Comparison of ENCODE assay signal across 13 cellular contexts in genomic region chr5:51225671-51226419, GRCh38.
DNase-seq lines count a peak whose midpoint lies in the region; ATAC-seq, FAIRE-seq and TF ChIP-seq lines count a peak whose summit lies in the region.
"Had no signal": no experiment of that assay in that cellular context is flagged by ENCODE, and none has a peak within 500 bp of the region (broad histone marks: within the 10 kb centered on the region; RNA-seq: fewer than 3 reads in every experiment).

No MANE protein-coding gene starts in this region.

- TF ChIP-seq EP300 in transverse colon (IDR thresholded peaks at IDR 0.05; ENCODE audit: low read depth) = no peak

- in situ Hi-C loops in transverse colon (cut with MboI; ENCODE audit: low pct_ligation_motif_present in 1 of 4, low pct_unique_long_range_greater_than_20kb in 1 of 4, low sequenced_read_pairs in 3 of 4) = no loop called here

- TF ChIP-seq CTCF in D721Med (IDR thresholded peaks at IDR 0.05; ENCODE audit: insufficient read depth, missing control alignments) (no peak), RWPE1 (conservative IDR thresholded peaks at IDR 0.05; ENCODE audit: low read depth) (no peak), lower lobe of right lung (IDR thresholded peaks at IDR 0.05) (no peak), ascending aorta (IDR thresholded peaks at IDR 0.05) (no peak), transverse colon (IDR thresholded peaks at IDR 0.05) (no peak)

- peaks cover 9% of the 10 kb centered on the region for H3K4me1 ChIP-seq in lower lobe of right lung
- no peaks in the 10 kb centered on the region for H3K4me1 ChIP-seq in ascending aorta
- no peaks in the 10 kb centered on the region for H3K4me1 ChIP-seq in transverse colon
- H3K4me1 ChIP-seq: uterus had no signal

- H3K4me3 Mint-ChIP-seq in activated naive CD8-positive, alpha-beta T cell treated with anti-CD3 and anti-CD28 coated beads for 36 hours = no peak overlapping the region
- H3K4me3 Mint-ChIP-seq: activated CD4-positive, alpha-beta memory T cell treated with anti-CD3 and anti-CD28 coated beads, Interleukin-2, amount 10 ng/mL, durations not matched to agents 7 days and 5 days; activated naive CD8-positive, alpha-beta T cell had no signal

- no peak overlapping the region for H3K27ac ChIP-seq in RWPE1
- no peak overlapping the region for H3K27ac ChIP-seq in lower lobe of right lung
- no peak overlapping the region for H3K27ac ChIP-seq in ascending aorta
- no peak overlapping the region for H3K27ac ChIP-seq in transverse colon
- H3K27ac ChIP-seq: C4-2B, uterus had no signal

- WGBS in transverse colon (ENCODE audit: low coverage in 1 of 2), 2 donors = 23 to 38% methylated on average over 4 of the region's 4 CpGs

- intact Hi-C loops in lower lobe of right lung (cut with DNase I) (no loop called here), ascending aorta (cut with DNase I) (no loop called here), transverse colon (cut with DNase I; ENCODE audit: low total_unique reads) (no loop called here)

- H3K36me3 Mint-ChIP-seq in activated naive CD8-positive, alpha-beta T cell treated with anti-CD3 and anti-CD28 coated beads for 36 hours = no peaks in the 10 kb centered on the region
- H3K36me3 Mint-ChIP-seq: activated naive CD8-positive, alpha-beta T cell had no signal

- CTCF ChIA-PET in RWPE1 (lab: Yijun Ruan, JAX) = no interaction called here

- H3K27ac Mint-ChIP-seq in activated naive CD8-positive, alpha-beta T cell treated with anti-CD3 and anti-CD28 coated beads for 36 hours = no peak overlapping the region
- H3K27ac Mint-ChIP-seq: activated CD4-positive, alpha-beta memory T cell treated with anti-CD3 and anti-CD28 coated beads, Interleukin-2, amount 10 ng/mL, durations not matched to agents 7 days and 5 days; activated naive CD8-positive, alpha-beta T cell had no signal

- H3K9me3 Mint-ChIP-seq in activated naive CD8-positive, alpha-beta T cell treated with anti-CD3 and anti-CD28 coated beads for 36 hours = peaks cover 9% of the 10 kb centered on the region

- DNase-seq in D721Med (ENCODE audit: insufficient read length, low spot score) (no peak), NCI-H1092 treated with DMSO at 0.1 percent for 48 hours (lab: John Stamatoyannopoulos, UW) (peak; percentile 56), RWPE1 (ENCODE audit: low spot score) (peak; percentile 18), lower lobe of right lung (no peak), ascending aorta (ENCODE audit: low spot score in 2 of 2) (no peak), transverse colon (no peak)
- no peak for DNase-seq in activated CD4-positive, alpha-beta T cell treated with anti-CD3 and anti-CD28 coated beads for 4 hours
- DNase-seq in activated naive CD8-positive, alpha-beta T cell treated with anti-CD3 and anti-CD28 coated beads for 36 hours = no peak
- DNase-seq: activated CD4-positive, alpha-beta memory T cell treated with anti-CD3 and anti-CD28 coated beads, Interleukin-2, amount 10 ng/mL, durations not matched to agents 7 days and 5 days; SW 1271; uterus had no signal

- no peaks in the 10 kb centered on the region for H3K4me1 Mint-ChIP-seq in activated naive CD8-positive, alpha-beta T cell treated with anti-CD3 and anti-CD28 coated beads for 36 hours
- H3K4me1 Mint-ChIP-seq: activated CD4-positive, alpha-beta memory T cell treated with anti-CD3 and anti-CD28 coated beads, Interleukin-2, amount 10 ng/mL, durations not matched to agents 7 days and 5 days had no signal

- peak; percentile 32 to 76 for ATAC-seq in lower lobe of right lung

- no peak for TF ChIP-seq POLR2A in transverse colon (IDR thresholded peaks at IDR 0.05)

- POLR2A ChIA-PET in RWPE1 (lab: Yijun Ruan, JAX; ENCODE audit: low non-redundant PET) = no interaction called here

- peaks cover 7% of the 10 kb centered on the region for H3K9me3 ChIP-seq in lower lobe of right lung
- peaks cover 0 to 7% of the 10 kb centered on the region in 2 donors for H3K9me3 ChIP-seq in ascending aorta
- H3K9me3 ChIP-seq in transverse colon = peaks cover 5 to 6% of the 10 kb centered on the region in 2 donors
- H3K9me3 ChIP-seq: uterus had no signal

- H3K36me3 ChIP-seq in lower lobe of right lung = no peaks in the 10 kb centered on the region
- no peaks in the 10 kb centered on the region for H3K36me3 ChIP-seq in ascending aorta
- H3K36me3 ChIP-seq in transverse colon = no peaks in the 10 kb centered on the region
- H3K36me3 ChIP-seq: uterus had no signal

- no peaks in the 10 kb centered on the region for H3K27me3 Mint-ChIP-seq in activated naive CD8-positive, alpha-beta T cell treated with anti-CD3 and anti-CD28 coated beads for 36 hours
- H3K27me3 Mint-ChIP-seq: activated CD4-positive, alpha-beta memory T cell treated with anti-CD3 and anti-CD28 coated beads, Interleukin-2, amount 10 ng/mL, durations not matched to agents 7 days and 5 days; activated naive CD8-positive, alpha-beta T cell had no signal

- peak; percentile 25 for FAIRE-seq in D721Med (lab: Jason Lieb, UNC)

- H3K27me3 ChIP-seq in lower lobe of right lung (ENCODE audit: low read depth) (no peaks in the 10 kb centered on the region), ascending aorta (no peaks in the 10 kb centered on the region), transverse colon (no peaks in the 10 kb centered on the region)
- H3K27me3 ChIP-seq: uterus had no signal

- H3K4me3 ChIP-seq in lower lobe of right lung (no peak overlapping the region), ascending aorta (no peak overlapping the region), transverse colon (no peak overlapping the region)
- H3K4me3 ChIP-seq: uterus had no signal

Comparison
In these comparisons a context has a peak if more than half of its experiments do, and no peak if none do; other contexts are left out.
1. DNase-seq: peak in NCI-H1092 treated with DMSO at 0.1 percent for 48 hours (single experiment) and RWPE1 (single experiment); none in D721Med (single experiment), lower lobe of right lung (single experiment), ascending aorta (0 of 2), transverse colon (single experiment), activated CD4-positive, alpha-beta T cell treated with anti-CD3 and anti-CD28 coated beads for 4 hours (0 of 2) and activated naive CD8-positive, alpha-beta T cell treated with anti-CD3 and anti-CD28 coated beads for 36 hours (single experiment).